8 cellular contexts compared by ENCODE assay signal in genomic region chr15:49045691-49046112, GRCh38. TPM values are rescaled to one million over a fixed set of nuclear protein-coding genes. Genes with fewer than 3 reads are reported as not detected.
DNase-seq lines count a peak whose midpoint lies in the region; ATAC-seq and TF ChIP-seq lines count a peak whose summit lies in the region.

No MANE protein-coding gene starts in this region.

- H3K27me3 ChIP-seq in colonic mucosa (no peaks in the 10 kb centered on the region), right lobe of liver (no peaks in the 10 kb centered on the region), thoracic aorta (replicated peaks; ENCODE audit: insufficient read depth) (no peaks in the 10 kb centered on the region)

- DNase-seq in RKO (ENCODE audit: low spot score) (peak; percentile 56), colonic mucosa (peak; percentile 38), right lobe of liver (no peak), thoracic aorta (ENCODE audit: low spot score) (no peak), NCI-H1436 (lab: John Stamatoyannopoulos, UW) (no peak)

- H3K36me3 ChIP-seq in colonic mucosa, result no peaks in the 10 kb centered on the region
- H3K36me3 ChIP-seq in right lobe of liver, result no peaks in the 10 kb centered on the region
- no peaks in the 10 kb centered on the region for H3K36me3 ChIP-seq in thoracic aorta

- ATAC-seq in GM18867 (IDR thresholded peaks at IDR 0.05; ENCODE audit: unreplicated experiment) (peak; percentile 35), HG03039 (IDR thresholded peaks at IDR 0.05; ENCODE audit: unreplicated experiment) (peak; percentile 36), right lobe of liver (peak; percentile 30 to 51 (median 42)), thoracic aorta (ENCODE audit: insufficient number of reproducible peaks, low FRiP score, low read depth) (peak; percentile 18)

- H3K4me1 ChIP-seq in colonic mucosa (no peaks in the 10 kb centered on the region), right lobe of liver (peaks cover 0 to 18% (median 8%) of the 10 kb centered on the region in 4 donors), thoracic aorta (ENCODE audit: control insufficient read depth in 1 of 2, low read depth in 2 of 2) (peaks cover 16 to 29% of the 10 kb centered on the region in 2 donors)

- TF ChIP-seq CTCF in C4-2B (conservative IDR thresholded peaks at IDR 0.05), result no peak
- TF ChIP-seq CTCF in colonic mucosa (IDR thresholded peaks at IDR 0.05), result no peak
- no peak for TF ChIP-seq CTCF in right lobe of liver (IDR thresholded peaks at IDR 0.05)
- no peak for TF ChIP-seq CTCF in thoracic aorta (IDR thresholded peaks at IDR 0.05)

- H3K4me3 ChIP-seq in colonic mucosa (peak overlapping the region; percentile 100), right lobe of liver (peak overlapping the region; percentile 91 to 98 (median 93)), thoracic aorta (peak overlapping the region; percentile 100)

- 0% methylated on average over 8 of the region's 11 CpGs for WGBS in right lobe of liver (ENCODE audit: insufficient coverage, low coverage, low lambda C conversion rate, missing lambda C conversion rate)

- intact Hi-C loops in colonic mucosa (cut with DNase I), result loop anchor here (10.0 kb wide), 1 partner anchor 109 kb away; the partner anchor contains the start of gene COPS2
- intact Hi-C loops in right lobe of liver (cut with DNase I), result no loop called here

- H3K9me3 ChIP-seq in colonic mucosa, result no peaks in the 10 kb centered on the region
- H3K9me3 ChIP-seq in right lobe of liver, result no peaks in the 10 kb centered on the region
- no peaks in the 10 kb centered on the region for H3K9me3 ChIP-seq in thoracic aorta

- peak overlapping the region; percentile 83 to 96 for H3K9ac ChIP-seq in colonic mucosa (ENCODE audit: low read depth in 2 of 2, low read length in 2 of 2)

- peak overlapping the region; percentile 83 for H3K27ac ChIP-seq in C4-2B
- H3K27ac ChIP-seq in colonic mucosa, result peak overlapping the region; percentile 86
- H3K27ac ChIP-seq in right lobe of liver, result peak overlapping the region; percentile 73 to 86 (median 74)
- peak overlapping the region; percentile 66 to 90 for H3K27ac ChIP-seq in thoracic aorta

- TF ChIP-seq POLR2A in right lobe of liver (IDR thresholded peaks at IDR 0.05), result no peak

RNA-seq across cellular contexts. Expression of gene SECISBP2L, which starts 0.5 kb away (rescaled TPM):
- total RNA-seq in colonic mucosa, result 10 to 100 TPM; 26.9 to 45.2 TPM
- total RNA-seq in right lobe of liver, result 10 to 100 TPM; 13.5 to 24.6 (median 19.5) TPM
- total RNA-seq in thoracic aorta, result 10 to 100 TPM; 34.9 to 55.2 TPM

Comparison
In these comparisons a context has a peak if more than half of its experiments do, and no peak if none do; other contexts are left out.
1. DNase-seq: peak in RKO (single experiment) and colonic mucosa (single experiment); none in right lobe of liver (0 of 3), thoracic aorta (single experiment) and NCI-H1436 (single experiment).
2. Peak in every context shown above with its lines, with median percentiles within 50 percentile points of each other: H3K27ac ChIP-seq, ATAC-seq and H3K4me3 ChIP-seq.